ENCODE assay signal across 27 cellular contexts in the genomic region with DNA sequence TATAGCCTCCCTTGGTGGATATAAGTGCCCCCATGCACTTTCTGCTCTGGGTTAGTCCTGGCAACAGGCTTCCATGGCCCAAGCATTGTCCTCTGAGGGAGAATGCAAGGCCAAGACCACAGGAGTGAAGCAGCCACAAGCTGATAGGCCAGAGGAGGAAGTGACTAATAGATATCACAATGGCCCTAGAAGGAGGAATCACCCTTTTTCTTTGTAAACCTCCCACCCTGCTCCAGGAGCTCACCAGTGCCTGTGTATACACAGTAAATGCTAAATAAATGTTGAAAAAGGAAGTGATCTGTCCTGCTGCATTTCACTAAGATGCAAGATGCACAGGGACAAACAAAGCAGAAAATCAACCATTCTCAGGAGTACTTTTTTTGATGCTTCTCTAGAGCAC. TPM values are rescaled to one million over a fixed set of nuclear protein-coding genes. Genes with fewer than 3 reads are reported as not detected.
A peak's percentile ranks its signal among the peaks of the same experiment; 100 is the strongest.
DNase-seq lines count a peak whose midpoint lies in the region.
"Had no signal": no experiment of that assay in that cellular context is flagged by ENCODE, and none has a peak within 500 bp of the region (broad histone marks: within the 10 kb centered on the region; RNA-seq: fewer than 3 reads in every experiment).

No MANE protein-coding gene starts in this region.

- H3K4ac ChIP-seq in neuronal stem cell (ENCODE audit: low read length): no peak overlapping the region

- H2BK120ac ChIP-seq in neuronal stem cell (ENCODE audit: low read depth, low read length): no peak overlapping the region

- H2AK5ac ChIP-seq in neuronal stem cell (ENCODE audit: low read depth, low read length): no peak overlapping the region

- peak overlapping the region; percentile 21 for H3K14ac ChIP-seq in neuronal stem cell (ENCODE audit: low read length)

- H3K4me3 ChIP-seq in SJSA1: no peak overlapping the region
- no peak overlapping the region for H3K4me3 ChIP-seq in neuronal stem cell (ENCODE audit: low read length in 2 of 2)
- H3K4me3 ChIP-seq in Karpas-422 (ENCODE audit: low read length): no peak overlapping the region
- H3K4me3 ChIP-seq: coronary artery, gastrocnemius medialis, uterus had no signal

- H4K8ac ChIP-seq in neuronal stem cell (ENCODE audit: low read depth, low read length): no peak overlapping the region

- H2BK5ac ChIP-seq in neuronal stem cell (ENCODE audit: low read length): no peak overlapping the region

- H2BK15ac ChIP-seq in neuronal stem cell (ENCODE audit: low read length): no peak overlapping the region

- H3K79me2 ChIP-seq in Karpas-422 (ENCODE audit: low read length): no peaks in the 10 kb centered on the region

- no peaks in the 10 kb centered on the region for H3K27me3 Mint-ChIP-seq in activated CD4-positive, alpha-beta T cell treated with anti-CD3 and anti-CD28 coated beads, Interleukin-2, amount 10 ng/mL, durations not matched to agents 24 days and 14 days
- H3K27me3 Mint-ChIP-seq: activated CD4-positive, alpha-beta memory T cell treated with anti-CD3 and anti-CD28 coated beads, Interleukin-2, amount 10 ng/mL, durations not matched to agents 7 days and 5 days; stimulated activated naive CD8-positive, alpha-beta T cell treated with anti-CD3 and anti-CD28 coated beads, Interleukin-15, Interleukin-2, amounts not matched to agents 100 ng/mL and 50 ng/mL, for 24 hours had no signal

- DNase-seq in HK-2 (ENCODE audit: unreplicated experiment) (peak; percentile 6), SJSA1 (ENCODE audit: low read depth in 1 of 2, low spot score in 2 of 2) (peak; percentile 33 to 49), dermis blood vessel endothelial cell (peak; percentile 5), neuronal stem cell (ENCODE audit: low spot score) (no peak), SIG-M5 treated with dmso at 0.1 percent for 504 hours (lab: John Stamatoyannopoulos, UW; ENCODE audit: unreplicated experiment) (no peak), Karpas-422 (no peak)
- no peak for DNase-seq in activated CD4-positive, alpha-beta T cell treated with anti-CD3 and anti-CD28 coated beads, Interleukin-2, amount 10 ng/mL, durations not matched to agents 24 days and 14 days
- DNase-seq: activated CD4-positive, alpha-beta memory T cell treated with anti-CD3 and anti-CD28 coated beads, Interleukin-2, amount 10 ng/mL, durations not matched to agents 7 days and 5 days; activated CD8-positive, alpha-beta memory T cell treated with anti-CD3 and anti-CD28 coated beads, Interleukin-2, amount 50 U/mL, for 48 hours; activated naive CD4-positive, alpha-beta T cell treated with anti-CD3 and anti-CD28 coated beads, Interleukin-2, amount 50 U/mL, for 16 hours; amniotic stem cell; effector memory CD8-positive, alpha-beta T cell; gastrocnemius medialis; kidney; NCI-H1436 treated with DMSO at 0.1 percent for 48 hours; NCI-H2107; T1000; uterus had no signal

- H3K4me1 ChIP-seq in SJSA1 (replicated peaks) (peaks cover 7% of the 10 kb centered on the region; the same call in 1 of the 2 replicates), neuronal stem cell (ENCODE audit: control insufficient read depth in 2 of 2, insufficient read depth in 1 of 2, low read depth in 1 of 2, low read length in 2 of 2) (no peaks in the 10 kb centered on the region), Karpas-422 (ENCODE audit: low read length) (no peaks in the 10 kb centered on the region)
- H3K4me1 ChIP-seq: gastrocnemius medialis, uterus had no signal

- no peaks in the 10 kb centered on the region for H3K36me3 ChIP-seq in SJSA1
- H3K36me3 ChIP-seq in neuronal stem cell (replicated peaks in 1 of 2; ENCODE audit: control insufficient read depth in 2 of 2, insufficient read depth in 2 of 2, low read length in 2 of 2): no peaks in the 10 kb centered on the region
- no peaks in the 10 kb centered on the region for H3K36me3 ChIP-seq in Karpas-422 (ENCODE audit: insufficient read depth, low read length)
- H3K36me3 ChIP-seq: gastrocnemius medialis, uterus had no signal

- no peak overlapping the region for H3K4me3 Mint-ChIP-seq in activated CD4-positive, alpha-beta T cell treated with anti-CD3 and anti-CD28 coated beads, Interleukin-2, amount 10 ng/mL, durations not matched to agents 24 days and 14 days
- H3K4me3 Mint-ChIP-seq: activated CD4-positive, alpha-beta memory T cell treated with anti-CD3 and anti-CD28 coated beads, Interleukin-2, amount 10 ng/mL, durations not matched to agents 7 days and 5 days; CD14-positive monocyte; effector memory CD8-positive, alpha-beta T cell; natural killer cell treated with Interleukin-12 subunit alpha and Interleukin-12 subunit beta and Interleukin-15 and Interleukin-18, amount 100 ng/mL, for 72 hours; stimulated activated naive CD8-positive, alpha-beta T cell treated with anti-CD3 and anti-CD28 coated beads, Interleukin-15, Interleukin-2, amounts not matched to agents 100 ng/mL and 50 ng/mL, for 24 hours had no signal

- H2BK12ac ChIP-seq in neuronal stem cell (ENCODE audit: low read length): no peak overlapping the region

- H3K4me1 Mint-ChIP-seq in activated CD4-positive, alpha-beta T cell treated with anti-CD3 and anti-CD28 coated beads, Interleukin-2, amount 10 ng/mL, durations not matched to agents 24 days and 14 days: no peaks in the 10 kb centered on the region
- H3K4me1 Mint-ChIP-seq: activated CD4-positive, alpha-beta memory T cell treated with anti-CD3 and anti-CD28 coated beads, Interleukin-2, amount 10 ng/mL, durations not matched to agents 7 days and 5 days; CD14-positive monocyte had no signal

- no peaks in the 10 kb centered on the region for H3K9me3 ChIP-seq in SJSA1 (replicated peaks)
- no peaks in the 10 kb centered on the region for H3K9me3 ChIP-seq in neuronal stem cell (replicated peaks in 1 of 2; ENCODE audit: control insufficient read depth in 2 of 2, insufficient read depth in 1 of 2, low read depth in 1 of 2, low read length in 2 of 2)
- H3K9me3 ChIP-seq in Karpas-422 (ENCODE audit: low read length): no peaks in the 10 kb centered on the region
- H3K9me3 ChIP-seq: gastrocnemius medialis, uterus had no signal

- H4K20me1 ChIP-seq in Karpas-422 (ENCODE audit: insufficient read depth, low read depth, low read length): no peaks in the 10 kb centered on the region

- H3K27ac Mint-ChIP-seq in activated CD4-positive, alpha-beta T cell treated with anti-CD3 and anti-CD28 coated beads, Interleukin-2, amount 10 ng/mL, durations not matched to agents 24 days and 14 days: no peak overlapping the region
- H3K27ac Mint-ChIP-seq: activated CD4-positive, alpha-beta memory T cell treated with anti-CD3 and anti-CD28 coated beads, Interleukin-2, amount 10 ng/mL, durations not matched to agents 7 days and 5 days; CD14-positive monocyte; effector memory CD8-positive, alpha-beta T cell; natural killer cell treated with Interleukin-12 subunit alpha and Interleukin-12 subunit beta and Interleukin-15 and Interleukin-18, amount 100 ng/mL, for 72 hours; stimulated activated naive CD8-positive, alpha-beta T cell treated with anti-CD3 and anti-CD28 coated beads, Interleukin-15, Interleukin-2, amounts not matched to agents 100 ng/mL and 50 ng/mL, for 24 hours had no signal

- no peak overlapping the region for H3K27ac ChIP-seq in SJSA1
- no peak overlapping the region for H3K27ac ChIP-seq in neuronal stem cell (replicated peaks; ENCODE audit: low read length)
- no peak overlapping the region for H3K27ac ChIP-seq in Karpas-422 (ENCODE audit: low read length)
- H3K27ac ChIP-seq: coronary artery, gastrocnemius medialis, uterus had no signal

- H3K9me2 ChIP-seq in Karpas-422 (replicated peaks; ENCODE audit: insufficient read depth, low read length): no peaks in the 10 kb centered on the region

- no peaks in the 10 kb centered on the region for H3K79me1 ChIP-seq in neuronal stem cell (ENCODE audit: low read depth, low read length)

- no peak overlapping the region for H3K23ac ChIP-seq in neuronal stem cell (ENCODE audit: low read depth, low read length, poor library complexity)

- H2AFZ ChIP-seq in neuronal stem cell (ENCODE audit: low read length): no peak overlapping the region
- H2AFZ ChIP-seq in Karpas-422 (ENCODE audit: low read length): no peak overlapping the region

- H3K27me3 ChIP-seq in SJSA1 (replicated peaks) (no peaks in the 10 kb centered on the region), neuronal stem cell (ENCODE audit: control insufficient read depth in 3 of 3, insufficient read depth in 3 of 3, low read depth in 1 of 3, low read length in 3 of 3) (no peaks in the 10 kb centered on the region), Karpas-422 (ENCODE audit: low read length) (no peaks in the 10 kb centered on the region)
- H3K27me3 ChIP-seq: gastrocnemius medialis, uterus had no signal

- H4K91ac ChIP-seq in neuronal stem cell (ENCODE audit: low read depth, low read length, poor library complexity): no peak overlapping the region

- H3K9ac ChIP-seq in neuronal stem cell (ENCODE audit: low read depth, low read length, poor library complexity) (no peak overlapping the region), Karpas-422 (ENCODE audit: low read length) (no peak overlapping the region)

- no peaks in the 10 kb centered on the region for H3K9me3 Mint-ChIP-seq in activated CD4-positive, alpha-beta T cell treated with anti-CD3 and anti-CD28 coated beads, Interleukin-2, amount 10 ng/mL, durations not matched to agents 24 days and 14 days
- H3K9me3 Mint-ChIP-seq: activated CD4-positive, alpha-beta memory T cell treated with anti-CD3 and anti-CD28 coated beads, Interleukin-2, amount 10 ng/mL, durations not matched to agents 7 days and 5 days; effector memory CD8-positive, alpha-beta T cell; stimulated activated naive CD8-positive, alpha-beta T cell treated with anti-CD3 and anti-CD28 coated beads, Interleukin-15, Interleukin-2, amounts not matched to agents 100 ng/mL and 50 ng/mL, for 24 hours had no signal

- no peaks in the 10 kb centered on the region for H3K36me3 Mint-ChIP-seq in activated CD4-positive, alpha-beta T cell treated with anti-CD3 and anti-CD28 coated beads, Interleukin-2, amount 10 ng/mL, durations not matched to agents 24 days and 14 days (ENCODE audit: low read depth)
- H3K36me3 Mint-ChIP-seq: CD14-positive monocyte; natural killer cell treated with Interleukin-12 subunit alpha and Interleukin-12 subunit beta and Interleukin-15 and Interleukin-18, amount 100 ng/mL, for 72 hours had no signal

- intact Hi-C loops in activated CD4-positive, alpha-beta T cell treated with anti-CD3 and anti-CD28 coated beads, Interleukin-2, amount 10 ng/mL, durations not matched to agents 24 days and 14 days (cut with micrococcal nuclease): no loop called here

- H3K4me2 ChIP-seq in neuronal stem cell (ENCODE audit: insufficient read depth, low read length, poor library complexity, severe bottlenecking) (no peak overlapping the region), Karpas-422 (ENCODE audit: low read depth, low read length, poor library complexity, severe bottlenecking) (no peak overlapping the region)

- H3K18ac ChIP-seq in neuronal stem cell (ENCODE audit: low read length): no peak overlapping the region

RNA-seq across cellular contexts. Expression of a gene that starts 49.7 kb away (rescaled TPM):
- 0.11 TPM in 1 of 2 replicates, not detected in the other for total RNA-seq in SJSA1 (2014; rRNA removed; shearing (Covaris generic))
- total RNA-seq in dermis blood vessel endothelial cell: under 0.01 and 0.33 TPM in 2 replicates
- polyA plus RNA-seq in neuronal stem cell (2013, experiment 1 of 2): 0.03 TPM
- 0.03 TPM for polyA plus RNA-seq in neuronal stem cell (2013, experiment 2 of 2)
- total RNA-seq in activated CD4-positive, alpha-beta T cell treated with anti-CD3 and anti-CD28 coated beads, Interleukin-2, amount 10 ng/mL, durations not matched to agents 24 days and 14 days: not detected in 2 replicates
- total RNA-seq in Karpas-422 (2014; rRNA removed; shearing (Covaris generic); ENCODE audit: low replicate concordance): not detected in 2 replicates
- total RNA-seq: activated CD4-positive, alpha-beta memory T cell treated with anti-CD3 and anti-CD28 coated beads, Interleukin-2, amount 10 ng/mL, durations not matched to agents 7 days and 5 days; gastrocnemius medialis; H1; mononuclear cell; natural killer cell treated with Interleukin-12 subunit alpha and Interleukin-12 subunit beta and Interleukin-15 and Interleukin-18, amount 100 ng/mL, for 72 hours; NCI-H460; OCI-LY7; Right ventricle myocardium inferior had no signal
- polyA plus RNA-seq: CD14-positive monocyte, H1 had no signal

Comparison
In these comparisons a context has a peak if more than half of its experiments do, and no peak if none do; other contexts are left out.
1. DNase-seq: peak in HK-2 (single experiment), SJSA1 (2 of 2) and dermis blood vessel endothelial cell (single experiment); none in neuronal stem cell (single experiment), SIG-M5 treated with dmso at 0.1 percent for 504 hours (single experiment), activated CD4-positive, alpha-beta T cell treated with anti-CD3 and anti-CD28 coated beads, Interleukin-2, amount 10 ng/mL, durations not matched to agents 24 days and 14 days (single experiment) and Karpas-422 (single experiment).